Comparison of ENCODE assay signal across 17 cellular contexts in genomic region chr2:182558564-182558963, GRCh38.
DNase-seq lines count a peak whose midpoint lies in the region; FAIRE-seq and TF ChIP-seq lines count a peak whose summit lies in the region.
"Had no signal": no experiment of that assay in that cellular context is flagged by ENCODE, and none has a peak within 500 bp of the region (broad histone marks: within the 10 kb centered on the region; RNA-seq: fewer than 3 reads in every experiment).

No MANE protein-coding gene starts in this region.

- H3K4me3 ChIP-seq in endothelial cell of umbilical vein (replicated peaks in 1 of 3; ENCODE audit: insufficient read depth in 1 of 3, low read depth in 1 of 3, low read length in 3 of 3), result no peak overlapping the region
- H3K4me3 ChIP-seq: BLaER1, GM23248 had no signal

- dilution Hi-C loops in endothelial cell of umbilical vein (cut with MboI; ENCODE audit: extremely low pct_ligation_motif_present, low sequenced_read_pairs), result no loop called here

- H3K4me3 Mint-ChIP-seq in osteocyte (ENCODE audit: unreplicated experiment), result no peak overlapping the region
- H3K4me3 Mint-ChIP-seq: CD8-positive, alpha-beta memory T cell; H9 had no signal

- H3K27ac Mint-ChIP-seq in osteocyte (ENCODE audit: unreplicated experiment), result peak overlapping the region; percentile 19
- H3K27ac Mint-ChIP-seq: CD8-positive, alpha-beta memory T cell; H9 had no signal

- no peaks in the 10 kb centered on the region for H3K4me1 ChIP-seq in endothelial cell of umbilical vein (ENCODE audit: control insufficient read depth, extremely low read depth, insufficient read depth, low read length)
- H3K4me1 ChIP-seq: BLaER1, Caco-2 had no signal

- no peak for DNase-seq in GM19239 (ENCODE audit: insufficient read length, low spot score)
- DNase-seq in NCI-H1417 treated with DMSO at 0.1 percent for 48 hours (lab: John Stamatoyannopoulos, UW), result peak; percentile 39
- peak; percentile 44 for DNase-seq in endothelial cell of umbilical vein (ENCODE audit: low read depth, low spot score)
- no peak for DNase-seq in osteocyte (ENCODE audit: extremely low spot score, unreplicated experiment)
- DNase-seq in RCC 7860 (ENCODE audit: low spot score), result no peak
- no peak for DNase-seq in activated CD8-positive, alpha-beta memory T cell treated with anti-CD3 and anti-CD28 coated beads, Interleukin-2, amount 50 U/mL, for 4 hours
- DNase-seq in DMS153 (lab: John Stamatoyannopoulos, UW), result no peak
- DNase-seq: AML-193; Caco-2; CD8-positive, alpha-beta memory T cell; DMS53; GF-D8; GM23248; H9; IMR-90; KG1 had no signal

- no peaks in the 10 kb centered on the region for H4K20me1 ChIP-seq in endothelial cell of umbilical vein (replicated peaks; ENCODE audit: control insufficient read depth, extremely low read depth, insufficient read depth, low read length)
- H4K20me1 ChIP-seq: BLaER1 had no signal

- H3K9me3 ChIP-seq in endothelial cell of umbilical vein (replicated peaks; ENCODE audit: control insufficient read depth, insufficient read depth, low read length), result no peaks in the 10 kb centered on the region
- H3K9me3 ChIP-seq: BLaER1, Caco-2 had no signal

- BruUV-seq in endothelial cell of umbilical vein (replicated peaks; lab: Mats Ljungman, UMichigan), result no TSS peak

- CTCF ChIA-PET in endothelial cell of umbilical vein (lab: Charles Lee), result no interaction called here

- no peaks in the 10 kb centered on the region for H3K27me3 ChIP-seq in endothelial cell of umbilical vein (ENCODE audit: control insufficient read depth in 2 of 2, insufficient read depth in 2 of 2, low read length in 2 of 2)
- H3K27me3 ChIP-seq: BLaER1 had no signal

- peaks cover 2% of the 10 kb centered on the region for H3K9me1 ChIP-seq in endothelial cell of umbilical vein (replicated peaks; ENCODE audit: control insufficient read depth, extremely low read depth, insufficient read depth, low read length)

- H3K4me1 Mint-ChIP-seq in osteocyte (ENCODE audit: unreplicated experiment), result peaks cover 12% of the 10 kb centered on the region
- H3K4me1 Mint-ChIP-seq: CD8-positive, alpha-beta memory T cell; H9 had no signal

- no peak overlapping the region for H2AFZ ChIP-seq in endothelial cell of umbilical vein (ENCODE audit: low read depth, low read length)
- H2AFZ ChIP-seq: GM23248 had no signal

- intact Hi-C loops in endothelial cell of umbilical vein (cut with micrococcal nuclease), result no loop called here

- no peak overlapping the region for H3K9ac ChIP-seq in endothelial cell of umbilical vein (replicated peaks; ENCODE audit: extremely low read depth, insufficient read depth, low read length)
- H3K9ac ChIP-seq: BLaER1, GM23248 had no signal

- H3K9me3 Mint-ChIP-seq in osteocyte (ENCODE audit: unreplicated experiment), result peaks cover 7% of the 10 kb centered on the region
- H3K9me3 Mint-ChIP-seq: H9 had no signal

- H3K79me2 ChIP-seq in endothelial cell of umbilical vein (ENCODE audit: control insufficient read depth, insufficient read depth, low read length), result no peaks in the 10 kb centered on the region

- H3K4me2 ChIP-seq in endothelial cell of umbilical vein (ENCODE audit: insufficient read depth, low read length), result no peak overlapping the region
- H3K4me2 ChIP-seq: BLaER1 had no signal

- peak; percentile 26 for FAIRE-seq in GM19239 (lab: Jason Lieb, UNC)
- FAIRE-seq in endothelial cell of umbilical vein (lab: Jason Lieb, UNC), result no peak
- FAIRE-seq in RCC 7860 (lab: Jason Lieb, UNC), result no peak

- H3K36me3 ChIP-seq in endothelial cell of umbilical vein (ENCODE audit: control insufficient read depth in 2 of 2, extremely low read depth in 1 of 2, insufficient read depth in 2 of 2, low read length in 2 of 2), result no peaks in the 10 kb centered on the region
- H3K36me3 ChIP-seq: BLaER1 had no signal

- no peak overlapping the region for H3K27ac ChIP-seq in endothelial cell of umbilical vein (ENCODE audit: insufficient read depth, low read depth, low read length)
- H3K27ac ChIP-seq: BLaER1, GM23248 had no signal

- no peak for TF ChIP-seq POLR2A in endothelial cell of umbilical vein (IDR thresholded peaks at IDR 0.05; ENCODE audit: low read depth, low read length)

- peaks cover 6% of the 10 kb centered on the region for H3K36me3 Mint-ChIP-seq in osteocyte (ENCODE audit: unreplicated experiment)
- H3K36me3 Mint-ChIP-seq: CD8-positive, alpha-beta memory T cell had no signal

- no peak for TF ChIP-seq CTCF in endothelial cell of umbilical vein (IDR thresholded peaks at IDR 0.05; ENCODE audit: extremely low read depth in 1 of 2, insufficient read depth in 1 of 2, low read depth in 1 of 2, low read length in 2 of 2)
- TF ChIP-seq CTCF in osteocyte (IDR thresholded peaks at IDR 0.05), result no peak

- no peaks in the 10 kb centered on the region for H3K27me3 Mint-ChIP-seq in osteocyte (ENCODE audit: unreplicated experiment)
- H3K27me3 Mint-ChIP-seq: CD8-positive, alpha-beta memory T cell had no signal

- POLR2A ChIA-PET in endothelial cell of umbilical vein (lab: Charles Lee), result no interaction called here

TF ChIP-seq in endothelial cell of umbilical vein, 7 proteins besides CTCF, POLR2A, EP300 and RAD21:
- TF ChIP-seq GATA2 (IDR thresholded peaks at IDR 0.05; ENCODE audit: insufficient read depth, insufficient read length, low read depth, low read length) (no peak), MYC (IDR thresholded peaks at IDR 0.05; ENCODE audit: low read depth, low read length) (no peak), FOS (IDR thresholded peaks at IDR 0.05; ENCODE audit: borderline replicate concordance, insufficient read depth, low read length) (no peak), MAX (IDR thresholded peaks at IDR 0.05; ENCODE audit: insufficient read depth, insufficient read length) (no peak), POLR2AphosphoS5 (IDR thresholded peaks at IDR 0.05; ENCODE audit: insufficient read depth, low read depth, low read length) (no peak), EZH2 (IDR thresholded peaks at IDR 0.05; ENCODE audit: borderline replicate concordance, low read depth, low read length, severe bottlenecking) (no peak), JUN (IDR thresholded peaks at IDR 0.05; ENCODE audit: borderline replicate concordance, insufficient read depth, insufficient read length, low read depth) (no peak)

Comparison
In these comparisons a context has a peak if more than half of its experiments do, and no peak if none do; other contexts are left out.
1. DNase-seq: peak in NCI-H1417 treated with DMSO at 0.1 percent for 48 hours (single experiment) and endothelial cell of umbilical vein (single experiment); none in GM19239 (single experiment), osteocyte (single experiment), RCC 7860 (single experiment), activated CD8-positive, alpha-beta memory T cell treated with anti-CD3 and anti-CD28 coated beads, Interleukin-2, amount 50 U/mL, for 4 hours (single experiment) and DMS153 (single experiment).